Comparison of ENCODE assay signal across 28 cellular contexts in genomic region chr11:17516551-17517150, GRCh38. TPM values are rescaled to one million over a fixed set of nuclear protein-coding genes. Genes with fewer than 3 reads are reported as not detected.
"Had no signal": no experiment of that assay in that cellular context is flagged by ENCODE, and none has a peak within 500 bp of the region (broad histone marks: within the 10 kb centered on the region; RNA-seq: fewer than 3 reads in every experiment).

No MANE protein-coding gene starts in this region.

- H2AFZ ChIP-seq: hepatocyte, neural progenitor cell had no signal

- DNase-seq: activated CD4-positive, alpha-beta T cell treated with anti-CD3 and anti-CD28 coated beads for 48 hours; activated CD4-positive, CD25-positive, alpha-beta regulatory T cell; activated CD8-positive, alpha-beta T cell treated with anti-CD3 and anti-CD28 coated beads for 36 hours; activated effector memory CD4-positive, alpha-beta T cell treated with Interleukin-2 at 50 U/mL for 16 hours; activated naive CD4-positive, alpha-beta T cell treated with anti-CD3 and anti-CD28 coated beads, Interleukin-2, amount 10 ng/mL, durations not matched to agents 7 days and 5 days; activated naive CD8-positive, alpha-beta T cell treated with anti-CD3 and anti-CD28 coated beads, Interleukin-2, amount 50 U/mL, for 24 hours; activated T-cell treated with anti-CD3 and anti-CD28 coated beads, Interleukin-2, amount 50 U/mL, for 4 hours; cerebellar nuclear complex; effector CD8-positive, alpha-beta T cell; mucosa of descending colon; naive B cell; retina; spleen; stimulated activated CD4-positive, alpha-beta T cell treated with anti-CD3 and anti-CD28 coated beads, Interleukin-4, amount 100 ng/mL, for 4 hours; T1000; thyroid gland had no signal

- H3K9ac ChIP-seq: neural progenitor cell had no signal

- H3K9me3 ChIP-seq: breast epithelium, esophagus muscularis mucosa, left lung, mucosa of descending colon, spleen, thyroid gland had no signal

- H3K4me1 Mint-ChIP-seq: activated naive CD4-positive, alpha-beta T cell treated with anti-CD3 and anti-CD28 coated beads, Interleukin-2, amount 10 ng/mL, durations not matched to agents 7 days and 5 days; memory B cell; naive B cell had no signal

- H3K36me3 Mint-ChIP-seq: activated naive CD4-positive, alpha-beta T cell treated with anti-CD3 and anti-CD28 coated beads, Interleukin-2, amount 10 ng/mL, durations not matched to agents 7 days and 5 days; memory B cell; naive B cell; neural progenitor cell; stimulated activated memory B cell treated with anti-CD40 and anti-IgM and Interleukin-4, amounts not matched to agents 10 μg/mL and 1 μg/mL and 100 μg/mL, for 72 hours had no signal

- H3K4me3 Mint-ChIP-seq: activated CD8-positive, alpha-beta T cell treated with anti-CD3 and anti-CD28 coated beads for 36 hours; activated naive CD4-positive, alpha-beta T cell treated with anti-CD3 and anti-CD28 coated beads, Interleukin-2, amount 10 ng/mL, durations not matched to agents 7 days and 5 days; activated naive CD8-positive, alpha-beta T cell treated with anti-CD3 and anti-CD28 coated beads, Interleukin-2, amount 50 U/mL, for 24 hours; activated T-cell treated with anti-CD3 and anti-CD28 coated beads, Interleukin-2, amount 50 U/mL, for 4 hours; memory B cell; naive B cell; neural progenitor cell; stimulated activated memory B cell treated with anti-CD40 and anti-IgM and Interleukin-4, amounts not matched to agents 10 μg/mL and 1 μg/mL and 100 μg/mL, for 72 hours had no signal

- ATAC-seq: activated CD8-positive, alpha-beta T cell treated with anti-CD3 and anti-CD28 coated beads for 36 hours; activated naive CD8-positive, alpha-beta T cell treated with anti-CD3 and anti-CD28 coated beads, Interleukin-2, amount 50 U/mL, for 24 hours; activated T-cell treated with anti-CD3 and anti-CD28 coated beads, Interleukin-2, amount 50 U/mL, for 4 hours; left lung; mucosa of descending colon; stimulated activated memory B cell treated with anti-CD40 and anti-IgM and Interleukin-4, amounts not matched to agents 10 μg/mL and 1 μg/mL and 100 μg/mL, for 72 hours had no signal

- H3K27me3 Mint-ChIP-seq: activated CD8-positive, alpha-beta T cell treated with anti-CD3 and anti-CD28 coated beads for 36 hours; stimulated activated memory B cell treated with anti-CD40 and anti-IgM and Interleukin-4, amounts not matched to agents 10 μg/mL and 1 μg/mL and 100 μg/mL, for 72 hours had no signal

- H3K27me3 ChIP-seq: hepatocyte, neural progenitor cell, thyroid gland had no signal

- H3K4me2 ChIP-seq: hepatocyte, neural progenitor cell had no signal

- H3K9me3 Mint-ChIP-seq: activated CD8-positive, alpha-beta T cell treated with anti-CD3 and anti-CD28 coated beads for 36 hours; activated naive CD4-positive, alpha-beta T cell treated with anti-CD3 and anti-CD28 coated beads, Interleukin-2, amount 10 ng/mL, durations not matched to agents 7 days and 5 days; activated naive CD8-positive, alpha-beta T cell treated with anti-CD3 and anti-CD28 coated beads, Interleukin-2, amount 50 U/mL, for 24 hours; activated T-cell treated with anti-CD3 and anti-CD28 coated beads, Interleukin-2, amount 50 U/mL, for 4 hours; memory B cell; naive B cell; neural progenitor cell; stimulated activated memory B cell treated with anti-CD40 and anti-IgM and Interleukin-4, amounts not matched to agents 10 μg/mL and 1 μg/mL and 100 μg/mL, for 72 hours had no signal

- H3K27ac ChIP-seq: breast epithelium, esophagus muscularis mucosa, hepatocyte, left lung, neural progenitor cell, thyroid gland had no signal

- H3K4me3 ChIP-seq: breast epithelium, esophagus muscularis mucosa, hepatocyte, left lung, mucosa of descending colon, neural progenitor cell, spleen, thyroid gland had no signal

- H3K4me1 ChIP-seq: breast epithelium, esophagus muscularis mucosa, left lung, neural progenitor cell, thyroid gland had no signal

- H3K36me3 ChIP-seq: breast epithelium, esophagus muscularis mucosa, left lung, neural progenitor cell, spleen, thyroid gland had no signal

- H3K27ac Mint-ChIP-seq: activated CD8-positive, alpha-beta T cell treated with anti-CD3 and anti-CD28 coated beads for 36 hours; activated naive CD4-positive, alpha-beta T cell treated with anti-CD3 and anti-CD28 coated beads, Interleukin-2, amount 10 ng/mL, durations not matched to agents 7 days and 5 days; activated naive CD8-positive, alpha-beta T cell treated with anti-CD3 and anti-CD28 coated beads, Interleukin-2, amount 50 U/mL, for 24 hours; memory B cell; stimulated activated memory B cell treated with anti-CD40 and anti-IgM and Interleukin-4, amounts not matched to agents 10 μg/mL and 1 μg/mL and 100 μg/mL, for 72 hours had no signal

RNA-seq across cellular contexts. Expression of gene USH1C, which starts 27.6 kb away (rescaled TPM):
- total RNA-seq: activated CD8-positive, alpha-beta T cell treated with anti-CD3 and anti-CD28 coated beads for 36 hours; activated T-cell treated with anti-CD3 and anti-CD28 coated beads, Interleukin-2, amount 50 U/mL, for 4 hours; astrocyte; endothelial cell of umbilical vein; esophagus muscularis mucosa; glomerular endothelial cell; spleen; T-helper 1 cell treated with Interleukin-12 subunit alpha and Interleukin-12 subunit beta and Interleukin-4 antibody, amounts not matched to agents 30 ng/mL and 1 ng/mL, for 36 hours had no signal
- polyA plus RNA-seq: endothelial cell of umbilical vein, keratinocyte had no signal

RNA-seq across cellular contexts. Expression of gene OTOG, which starts 30.4 kb away (rescaled TPM):
- total RNA-seq: activated CD8-positive, alpha-beta T cell treated with anti-CD3 and anti-CD28 coated beads for 36 hours; activated T-cell treated with anti-CD3 and anti-CD28 coated beads, Interleukin-2, amount 50 U/mL, for 4 hours; astrocyte; breast epithelium; endothelial cell of umbilical vein; esophagus muscularis mucosa; glomerular endothelial cell; left lung; spleen; T-helper 1 cell treated with Interleukin-12 subunit alpha and Interleukin-12 subunit beta and Interleukin-4 antibody, amounts not matched to agents 30 ng/mL and 1 ng/mL, for 36 hours; thyroid gland had no signal
- polyA plus RNA-seq: endothelial cell of umbilical vein, keratinocyte, spleen had no signal

RNA-seq across cellular contexts. Expression of gene ABCC8, which starts 40.0 kb away (rescaled TPM):
- total RNA-seq: activated CD8-positive, alpha-beta T cell treated with anti-CD3 and anti-CD28 coated beads for 36 hours; activated T-cell treated with anti-CD3 and anti-CD28 coated beads, Interleukin-2, amount 50 U/mL, for 4 hours; astrocyte; endothelial cell of umbilical vein; glomerular endothelial cell; T-helper 1 cell treated with Interleukin-12 subunit alpha and Interleukin-12 subunit beta and Interleukin-4 antibody, amounts not matched to agents 30 ng/mL and 1 ng/mL, for 36 hours had no signal
- polyA plus RNA-seq: endothelial cell of umbilical vein, hepatocyte, keratinocyte had no signal
